ENCODE assay signal across 9 cellular contexts in genomic region chr6:156832166-156832743, GRCh38. TPM values are rescaled to one million over a fixed set of nuclear protein-coding genes. Genes with fewer than 3 reads are reported as not detected.
DNase-seq lines count a peak whose midpoint lies in the region; ATAC-seq, FAIRE-seq and TF ChIP-seq lines count a peak whose summit lies in the region.
"Had no signal": no experiment of that assay in that cellular context is flagged by ENCODE, and none has a peak within 500 bp of the region (broad histone marks: within the 10 kb centered on the region; RNA-seq: fewer than 3 reads in every experiment).

No MANE protein-coding gene starts in this region.

- no peak for TF ChIP-seq CTCF in esophagus muscularis mucosa (IDR thresholded peaks at IDR 0.05)
- TF ChIP-seq CTCF in psoas muscle (IDR thresholded peaks at IDR 0.05) = no peak
- no peak for TF ChIP-seq CTCF in GM13977 (IDR thresholded peaks at IDR 0.05; ENCODE audit: extremely low read depth, insufficient read depth, missing control alignments)

- DNase-seq in GM12891 (ENCODE audit: insufficient read length, low spot score) (no peak), NCI-H446 treated with DMSO at 0.1 percent for 48 hours (lab: John Stamatoyannopoulos, UW) (peak; percentile 46), esophagus muscularis mucosa (ENCODE audit: extremely low spot score) (no peak), psoas muscle (peak in 1 of 2 donors; percentile 39), GM13977 (ENCODE audit: low spot score) (no peak)
- DNase-seq in stimulated activated CD4-positive, alpha-beta T cell treated with anti-CD3 and anti-CD28 coated beads, Interleukin-2, amount 100 ng/mL, for 48 hours = no peak
- DNase-seq: activated CD4-positive, alpha-beta T cell treated with anti-CD3 and anti-CD28 coated beads, Interleukin-2, amount 50 U/mL, for 1 hour had no signal

- no peak for TF ChIP-seq EP300 in esophagus muscularis mucosa (IDR thresholded peaks at IDR 0.05)

- H3K36me3 ChIP-seq in esophagus muscularis mucosa = peaks cover 0 to 17% (median 2%) of the 10 kb centered on the region in 4 donors
- peaks cover 0 to 7% of the 10 kb centered on the region in 2 donors for H3K36me3 ChIP-seq in psoas muscle (ENCODE audit: insufficient read depth in 1 of 2, low read depth in 1 of 2)

- H3K4me1 ChIP-seq in esophagus muscularis mucosa (peaks cover 50 to 62% (median 57%) of the 10 kb centered on the region in 4 donors), psoas muscle (peaks cover 64% of the 10 kb centered on the region)

- H3K9me3 ChIP-seq in esophagus muscularis mucosa (no peaks in the 10 kb centered on the region), psoas muscle (no peaks in the 10 kb centered on the region)

- ATAC-seq in psoas muscle = no peak
- ATAC-seq in HG02870 (IDR thresholded peaks at IDR 0.05; ENCODE audit: unreplicated experiment) = no peak
- ATAC-seq in GM21528 (IDR thresholded peaks at IDR 0.05; ENCODE audit: low FRiP score, unreplicated experiment) = no peak

- H3K27ac ChIP-seq in esophagus muscularis mucosa (replicated peaks in 1 of 4) = peak overlapping the region; percentile 13 to 52 (median 28)
- H3K27ac ChIP-seq in psoas muscle = peak overlapping the region; percentile 34

- FAIRE-seq in GM12891 (lab: Jason Lieb, UNC) = peak; percentile 58

- H3K4me3 ChIP-seq in esophagus muscularis mucosa (no peak overlapping the region), psoas muscle (no peak overlapping the region)

- intact Hi-C loops in esophagus muscularis mucosa (cut with DNase I) (no loop called here), psoas muscle (cut with DNase I) (no loop called here)

- in situ Hi-C loops in GM13977 (cut with MboI; ENCODE audit: low pct_unique_long_range_greater_than_20kb, low sequenced_read_pairs, unreplicated experiment) = no loop called here

- 28% methylated on average over 3 of the region's 3 CpGs for WGBS in esophagus muscularis mucosa
- WGBS in psoas muscle, 3 donors = 21 to 48% (median 32%) methylated on average over 3 of the region's 3 CpGs

- TF ChIP-seq POLR2A in GM12891 (IDR thresholded peaks at IDR 0.05; ENCODE audit: low read depth, low read length) (no peak), esophagus muscularis mucosa (IDR thresholded peaks at IDR 0.05; ENCODE audit: low read depth) (no peak)

- H3K27me3 ChIP-seq in esophagus muscularis mucosa (no peaks in the 10 kb centered on the region), psoas muscle (ENCODE audit: insufficient read depth in 3 of 3, low read length in 2 of 3) (no peaks in the 10 kb centered on the region)

TF ChIP-seq in GM12891, 5 proteins besides CTCF, POLR2A, EP300 and RAD21:
- TF ChIP-seq TAF1 (IDR thresholded peaks at IDR 0.05; ENCODE audit: low read depth, low read length) = no peak
- no peak for TF ChIP-seq PAX5 (IDR thresholded peaks at IDR 0.05; ENCODE audit: insufficient read depth, low read length, severe bottlenecking)
- TF ChIP-seq POU2F2 (IDR thresholded peaks at IDR 0.05; ENCODE audit: low read depth, low read length) = no peak
- TF ChIP-seq SPI1 (IDR thresholded peaks at IDR 0.05; ENCODE audit: low read depth, low read length) = no peak
- no peak for TF ChIP-seq POLR2AphosphoS5 (IDR thresholded peaks at IDR 0.05; ENCODE audit: low read depth, low read length)

RNA-seq across cellular contexts. Expression of gene ARID1B, which starts 55.1 kb away (rescaled TPM):
- 36.8 TPM for polyA plus RNA-seq in GM12891 (2012; ENCODE audit: low read depth, missing spikeins)
- total RNA-seq in esophagus muscularis mucosa (10 to 100 TPM; 55.0 to 87.2 (median 72.7) TPM), psoas muscle (10 to 100 TPM; 53.1 to 61.1 (median 55.8) TPM)
- 10 to 100 TPM in 2 of 3 donors, 1 to 10 TPM in 1; 8.1 to 29.2 (median 12.4) TPM for polyA plus RNA-seq in psoas muscle
